Comparison of ENCODE assay signal across 22 cellular contexts in genomic region chr12:99287136-99287535, GRCh38.
"Had no signal": no experiment of that assay in that cellular context is flagged by ENCODE, and none has a peak within 500 bp of the region (broad histone marks: within the 10 kb centered on the region; RNA-seq: fewer than 3 reads in every experiment).

No MANE protein-coding gene starts in this region.

- H3K27ac ChIP-seq: hepatocyte, ovary, right atrium auricular region, sigmoid colon, skin epidermis, testis, tibial nerve, upper lobe of right lung, vagina had no signal

- ATAC-seq: natural killer cell; stimulated activated naive CD8-positive, alpha-beta T cell treated with anti-CD3 and anti-CD28 coated beads, Interleukin-15, amount 100 ng/mL, for 72 hours; upper lobe of right lung had no signal

- H3K4me3 ChIP-seq: hepatocyte, ovary, right atrium auricular region, sigmoid colon, skin epidermis, testis, tibial nerve, upper lobe of right lung, vagina had no signal

- H3K4me1 ChIP-seq: right atrium auricular region, sigmoid colon, testis, tibial nerve, upper lobe of right lung, vagina had no signal

- H3K79me2 ChIP-seq: hepatocyte had no signal

- H3K9me3 ChIP-seq: ovary, testis had no signal

- DNase-seq: dermis blood vessel endothelial cell; erythroblast; foreskin melanocyte; head of caudate nucleus; kidney glomerular epithelial cell; natural killer cell; nucleus accumbens; ovary; sigmoid colon; stimulated activated CD4-positive, alpha-beta T cell treated with anti-CD3 and anti-CD28 coated beads, Interleukin-2, amount 100 ng/mL, for 24 hours; stimulated activated CD4-positive, alpha-beta T cell treated with anti-CD3 and anti-CD28 coated beads, Interleukin-4, amount 100 ng/mL, for 4 hours; stimulated activated naive B cell treated with anti-CD40 and anti-IgM and Interleukin-4, amounts not matched to agents 10 μg/mL and 1 μg/mL and 100 μg/mL, for 72 hours; stimulated activated naive CD8-positive, alpha-beta T cell treated with anti-CD3 and anti-CD28 coated beads, Interleukin-15, amount 100 ng/mL, for 72 hours; testis; upper lobe of right lung had no signal

- H3K4me2 ChIP-seq: hepatocyte had no signal

- H3K36me3 ChIP-seq: ovary, right atrium auricular region, sigmoid colon, tibial nerve, upper lobe of right lung, vagina had no signal

- FAIRE-seq: endothelial cell of umbilical vein, islet of Langerhans had no signal

- H2AFZ ChIP-seq: hepatocyte had no signal

- H3K27me3 ChIP-seq: hepatocyte, ovary, right atrium auricular region, sigmoid colon, testis, tibial nerve, upper lobe of right lung, vagina had no signal
